9 cellular contexts compared by ENCODE assay signal in the genomic region with DNA sequence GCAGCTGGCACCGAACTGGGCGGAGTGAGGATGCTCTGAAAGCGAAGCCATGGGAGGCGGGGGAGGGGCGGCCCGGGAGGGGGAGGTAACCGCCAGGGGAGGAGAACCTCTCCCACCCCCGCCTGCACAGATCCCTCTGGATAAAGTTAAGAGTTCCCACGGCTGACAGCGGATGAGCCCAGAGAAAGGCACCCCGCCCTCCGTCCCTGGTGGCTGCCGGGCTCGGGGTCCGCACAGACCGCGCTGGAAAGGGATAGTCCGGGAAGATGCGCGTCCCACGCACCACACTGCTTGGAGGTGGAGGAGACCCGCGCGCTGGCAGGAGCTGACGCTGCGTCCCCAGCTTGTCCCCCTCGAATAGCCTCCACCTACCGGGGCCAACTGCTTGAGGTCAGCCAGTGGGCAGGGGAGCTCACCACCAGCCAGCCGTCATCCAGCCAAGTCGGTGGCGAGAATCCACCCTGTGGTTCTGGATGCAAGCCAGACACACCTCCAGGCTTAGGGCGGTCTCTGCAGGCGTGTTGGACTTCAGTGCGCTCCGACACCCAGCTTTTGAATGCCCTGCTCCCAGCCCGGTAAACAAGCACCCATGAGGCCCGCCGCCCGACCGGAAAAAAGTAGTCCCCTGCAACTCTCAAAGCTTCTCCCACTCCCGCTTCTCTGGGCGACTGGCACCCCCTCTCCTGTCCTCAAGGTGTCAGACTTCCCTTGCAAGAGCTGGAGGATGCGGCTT. TPM values are rescaled to one million over a fixed set of nuclear protein-coding genes. Genes with fewer than 3 reads are reported as not detected.
DNase-seq lines count a peak whose midpoint lies in the region; ATAC-seq and TF ChIP-seq lines count a peak whose summit lies in the region.
"Had no signal": no experiment of that assay in that cellular context is flagged by ENCODE, and none has a peak within 500 bp of the region (broad histone marks: within the 10 kb centered on the region; RNA-seq: fewer than 3 reads in every experiment).

A gene (minus strand): TSS at position 17 of the 733 bp plus-strand sequence. CDS start 86,439 bp downstream, outside the sequence.

- no peaks in the 10 kb centered on the region; a peak in 1 of 7 replicates for H3K36me3 Mint-ChIP-seq in H9 (ENCODE audit: insufficient read depth in 1 of 3, low read depth in 3 of 3)
- peaks cover 0 to 2% (median 2%) of the 10 kb centered on the region in 3 donors for H3K36me3 Mint-ChIP-seq in naive thymus-derived CD8-positive, alpha-beta T cell

- no peaks in the 10 kb centered on the region for H3K79me1 ChIP-seq in H9 (ENCODE audit: insufficient read depth, low read depth, low read length, poor library complexity, severe bottlenecking)

- H2AFZ ChIP-seq in ACC112 (ENCODE audit: low read length, unreplicated experiment) = peak within 1 kb of the TSS; percentile 83
- H2AFZ ChIP-seq in H9 (ENCODE audit: low read length) = no peak within 1 kb of the TSS

- no peaks in the 10 kb centered on the region for H3K36me3 ChIP-seq in ACC112 (ENCODE audit: insufficient read depth, low read length)
- no peaks in the 10 kb centered on the region for H3K36me3 ChIP-seq in RWPE2 (ENCODE audit: low read depth)

- no peak within 1 kb of the TSS for H3K56ac ChIP-seq in H9 (ENCODE audit: insufficient read length, low read depth, low read length)

- peaks cover 20 to 35% of the 10 kb centered on the region in 2 experiments for H3K4me1 Mint-ChIP-seq in H9
- H3K4me1 Mint-ChIP-seq in naive thymus-derived CD8-positive, alpha-beta T cell = peaks cover 4 to 8% (median 6%) of the 10 kb centered on the region in 4 donors

- H3K9ac ChIP-seq in H9 (ENCODE audit: extremely low read depth, insufficient read length, low read length) = peak within 1 kb of the TSS; percentile 73

- H3K4me3 ChIP-seq in ACC112 (ENCODE audit: low read depth, low read length) = peak within 1 kb of the TSS; percentile 88
- H3K4me3 ChIP-seq in RWPE2 (ENCODE audit: severe bottlenecking) = peak within 1 kb of the TSS; percentile 22

- peaks cover 14% of the 10 kb centered on the region for H3K27me3 Mint-ChIP-seq in H9 (ENCODE audit: low read depth)
- H3K27me3 Mint-ChIP-seq in naive thymus-derived CD8-positive, alpha-beta T cell = peaks cover 23 to 36% (median 29%) of the 10 kb centered on the region in 5 donors

- no peak within 1 kb of the TSS for H2BK12ac ChIP-seq in H9 (ENCODE audit: insufficient read length, low read depth, low read length)

- no peak within 1 kb of the TSS for H4K91ac ChIP-seq in H9 (ENCODE audit: insufficient read length, low read depth, low read length)

- DNase-seq in H9 = peak; percentile 84
- peak; percentile 54 for DNase-seq in RWPE2 (ENCODE audit: low spot score)
- peak; percentile 26 for DNase-seq in fibroblast of gingiva (ENCODE audit: low read depth)
- peak in 1 of 10 donors; percentile 57 for DNase-seq in naive thymus-derived CD8-positive, alpha-beta T cell
- no peak for DNase-seq in central memory CD4-positive, alpha-beta T cell
- no peak for DNase-seq in HT-29 (ENCODE audit: low spot score)

- peak within 1 kb of the TSS; percentile 62 for H3K14ac ChIP-seq in H9 (ENCODE audit: insufficient read depth, low read length)

- H2BK120ac ChIP-seq in H9 (ENCODE audit: low read depth, low read length, poor library complexity, severe bottlenecking) = no peak within 1 kb of the TSS

- H3K27ac Mint-ChIP-seq in H9 = peak within 1 kb of the TSS; percentile 80 to 95 (median 90)
- H3K27ac Mint-ChIP-seq in naive thymus-derived CD8-positive, alpha-beta T cell = no peak within 1 kb of the TSS

- POLR2A ChIA-PET in naive thymus-derived CD8-positive, alpha-beta T cell (lab: Charles Lee) = no interaction called here

- ATAC-seq in RWPE2 (ENCODE audit: low read depth) (peak; percentile 76), GM18861 (IDR thresholded peaks at IDR 0.05; ENCODE audit: unreplicated experiment) (no peak)
- ATAC-seq in naive thymus-derived CD8-positive, alpha-beta T cell = no peak

- TF ChIP-seq CTCF in H9 (conservative IDR thresholded peaks at IDR 0.05) (peak; percentile 78), RWPE2 (IDR thresholded peaks at IDR 0.05; ENCODE audit: poor library complexity, severe bottlenecking) (peak; percentile 56)

- H3K27me3 ChIP-seq in ACC112 (ENCODE audit: insufficient read depth, low read length) = no peaks in the 10 kb centered on the region
- H3K27me3 ChIP-seq in H9 (ENCODE audit: insufficient read depth, low read length) = no peaks in the 10 kb centered on the region; the same call in 1 of the 2 replicates
- H3K27me3 ChIP-seq in RWPE2 (ENCODE audit: insufficient read depth, poor library complexity, severe bottlenecking) = peaks cover 24% of the 10 kb centered on the region

- no peak within 1 kb of the TSS for H2AK5ac ChIP-seq in H9 (ENCODE audit: insufficient read length, low read length)

- peaks cover 14% of the 10 kb centered on the region for H3K23me2 ChIP-seq in H9 (ENCODE audit: insufficient read length, low read depth, low read length, poor library complexity, severe bottlenecking)

- no peak within 1 kb of the TSS for H2BK5ac ChIP-seq in H9 (ENCODE audit: insufficient read length, low read length)

- no peak within 1 kb of the TSS for H3K18ac ChIP-seq in H9 (ENCODE audit: insufficient read length, low read depth, low read length)

- WGBS in H9 (ENCODE audit: extremely low coverage, insufficient read length, low lambda C conversion rate) = no CpG with 5 or more reads among the region's 43 CpGs

- no peaks in the 10 kb centered on the region for H3K9me3 ChIP-seq in H9 (ENCODE audit: control insufficient read depth, low read depth, low read length)
- H3K9me3 ChIP-seq in RWPE2 (ENCODE audit: severe bottlenecking) = no peaks in the 10 kb centered on the region

- H3T11ph ChIP-seq in H9 (ENCODE audit: low read length) = no peak within 1 kb of the TSS

- H3K79me2 ChIP-seq in ACC112 (ENCODE audit: control insufficient read depth, insufficient read depth, low read length, unreplicated experiment) = no peaks in the 10 kb centered on the region
- H3K79me2 ChIP-seq in H9 (ENCODE audit: insufficient read depth, low read length) = no peaks in the 10 kb centered on the region

- no peaks in the 10 kb centered on the region for H4K20me1 ChIP-seq in H9 (ENCODE audit: control insufficient read depth, insufficient read depth, insufficient read length)

- H2BK20ac ChIP-seq in H9 (ENCODE audit: low read depth, low read length, poor library complexity, severe bottlenecking) = no peak within 1 kb of the TSS

- H2BK15ac ChIP-seq in H9 (ENCODE audit: low read depth, low read length) = no peak within 1 kb of the TSS

- peak within 1 kb of the TSS; percentile 91 for H3K4me2 ChIP-seq in H9 (ENCODE audit: insufficient read depth, insufficient read length, low read length)

- no peak within 1 kb of the TSS for H4K8ac ChIP-seq in H9 (replicated peaks; ENCODE audit: insufficient read length, low read depth, low read length)

- H3K23ac ChIP-seq in H9 (ENCODE audit: insufficient read length, low read depth, low read length) = no peak within 1 kb of the TSS

- H3K4me3 Mint-ChIP-seq in H9 = peak within 1 kb of the TSS; percentile 85 to 98
- H3K4me3 Mint-ChIP-seq in naive thymus-derived CD8-positive, alpha-beta T cell = peak within 1 kb of the TSS in 6 of 10 donors; percentile 12 to 48 (median 38)

- H3K4me1 ChIP-seq in ACC112 (ENCODE audit: control insufficient read depth, insufficient read depth, low read length, unreplicated experiment) (peaks cover 22% of the 10 kb centered on the region), H9 (ENCODE audit: insufficient read depth, low read length) (no peaks in the 10 kb centered on the region; the same call in 1 of the 2 replicates), RWPE2 (ENCODE audit: insufficient read depth, poor library complexity, severe bottlenecking) (no peaks in the 10 kb centered on the region)

- no peak within 1 kb of the TSS for H3K4ac ChIP-seq in H9 (ENCODE audit: low read depth, low read length)

- peak within 1 kb of the TSS; percentile 54 for H3K27ac ChIP-seq in ACC112 (ENCODE audit: low read depth, low read length)
- H3K27ac ChIP-seq in H9 (ENCODE audit: insufficient read length, low read depth, low read length) = no peak within 1 kb of the TSS
- no peak within 1 kb of the TSS for H3K27ac ChIP-seq in RWPE2 (ENCODE audit: poor library complexity, severe bottlenecking)

- no peaks in the 10 kb centered on the region for H3K9me3 Mint-ChIP-seq in H9
- peaks cover 0 to 8% (median 0%) of the 10 kb centered on the region in 9 donors for H3K9me3 Mint-ChIP-seq in naive thymus-derived CD8-positive, alpha-beta T cell

- H4K5ac ChIP-seq in H9 (ENCODE audit: insufficient read length, low read depth, low read length) = peak within 1 kb of the TSS; percentile 37

RNA-seq across cellular contexts. Expression of the gene that starts here (rescaled TPM):
- total RNA-seq in H9 (2021) = 18.9 and 19.0 TPM in 2 replicates
- total RNA-seq in naive thymus-derived CD8-positive, alpha-beta T cell = not detected
- polyA plus RNA-seq in naive thymus-derived CD8-positive, alpha-beta T cell = not detected
- not detected in 2 replicates for total RNA-seq in HT-29 (2014; rRNA removed; shearing (Covaris generic))
- total RNA-seq: mononuclear cell had no signal

Comparison
In these comparisons a context has a peak if more than half of its experiments do, and no peak if none do; other contexts are left out.
1. RNA of the gene that starts here (total RNA-seq): 18.9 to 19.0 TPM in H9; not detected in naive thymus-derived CD8-positive, alpha-beta T cell and not detected in HT-29; every median in the first group is over 10 times any median in the second.
2. DNase-seq: peak in H9 (single experiment), RWPE2 (single experiment) and fibroblast of gingiva (single experiment); none in central memory CD4-positive, alpha-beta T cell (single experiment) and HT-29 (single experiment).
3. H3K27ac Mint-ChIP-seq: peak in H9 (3 of 3); none in naive thymus-derived CD8-positive, alpha-beta T cell (0 of 10).